Comparison of ENCODE assay signal across 8 cellular contexts in genomic region chr1:98468111-98468717, GRCh38.
A peak's percentile ranks its signal among the peaks of the same experiment; 100 is the strongest.
DNase-seq lines count a peak whose midpoint lies in the region; ATAC-seq, FAIRE-seq and TF ChIP-seq lines count a peak whose summit lies in the region.

No MANE protein-coding gene starts in this region.

- DNase-seq in AG08396 (ENCODE audit: low spot score) (peak; percentile 36), GM13976 (ENCODE audit: low spot score) (peak; percentile 0), NCI-H460 (ENCODE audit: extremely low read depth, low read depth) (peak; percentile 44), midbrain (lab: John Stamatoyannopoulos, UW) (peak; percentile 39)

- in situ Hi-C loops in GM13976 (cut with MboI; ENCODE audit: low sequenced_read_pairs, unreplicated experiment) = loop anchor here (25.0 kb wide), 1 partner anchor 406 kb away; no protein-coding TSS in a partner anchor

- peak; percentile 23 for TF ChIP-seq CTCF in GM13976 (IDR thresholded peaks at IDR 0.05; ENCODE audit: borderline replicate concordance, control extremely low read depth, extremely low read depth, insufficient read depth, missing control alignments)

- no peak for ATAC-seq in GM21390 (IDR thresholded peaks at IDR 0.05; ENCODE audit: unreplicated experiment)
- no peak for ATAC-seq in HG03342 (IDR thresholded peaks at IDR 0.05; ENCODE audit: unreplicated experiment)
- ATAC-seq in GM19395 (IDR thresholded peaks at IDR 0.05; ENCODE audit: unreplicated experiment) = no peak

- peak; percentile 57 for FAIRE-seq in colon (lab: Jason Lieb, UNC)
